In the genomic region with DNA sequence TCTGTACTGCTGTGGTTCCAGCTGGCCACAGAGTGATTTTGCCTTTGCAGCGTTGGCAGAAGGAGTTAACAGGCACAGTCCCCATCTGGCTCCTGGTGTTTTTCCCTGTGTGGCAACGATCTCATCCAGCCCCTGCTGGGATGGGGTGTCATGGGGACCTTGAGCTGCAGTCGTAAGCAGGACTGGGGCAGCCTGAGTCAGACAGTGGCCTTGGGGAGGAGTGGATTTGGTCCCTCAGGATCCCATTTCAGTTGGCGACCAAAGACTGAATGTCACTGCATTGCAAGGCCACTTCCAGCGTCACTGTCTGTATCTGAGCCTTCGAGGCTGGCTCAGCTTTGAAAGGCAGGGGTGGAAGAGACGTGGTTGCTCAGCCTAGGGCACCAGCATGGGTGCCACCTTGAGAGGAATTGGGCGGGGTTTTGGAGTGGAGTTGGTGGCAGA, we compare ENCODE assay signal across 13 cellular contexts. TPM values are rescaled to one million over a fixed set of nuclear protein-coding genes. Genes with fewer than 3 reads are reported as not detected.
A peak's percentile ranks its signal among the peaks of the same experiment; 100 is the strongest.
DNase-seq lines count a peak whose midpoint lies in the region; TF ChIP-seq lines count a peak whose summit lies in the region.
"Had no signal": no experiment of that assay in that cellular context is flagged by ENCODE, and none has a peak within 500 bp of the region (broad histone marks: within the 10 kb centered on the region; RNA-seq: fewer than 3 reads in every experiment).

No MANE protein-coding gene starts in this region.

- TF ChIP-seq CTCF in adrenal gland (IDR thresholded peaks at IDR 0.05): no peak
- no peak for TF ChIP-seq CTCF in left ventricle myocardium inferior (IDR thresholded peaks at IDR 0.05; ENCODE audit: borderline replicate concordance)
- TF ChIP-seq CTCF in sigmoid colon (IDR thresholded peaks at IDR 0.05): no peak

- peaks cover 24 to 65% (median 60%) of the 10 kb centered on the region in 10 experiments for H3K4me1 ChIP-seq in BLaER1 treated with 17β-estradiol and CSF1 and Interleukin-3, amounts not matched to agents 10 nM and 100 nM
- H3K4me1 ChIP-seq in adrenal gland (replicated peaks in 1 of 2) (peaks cover 17 to 21% of the 10 kb centered on the region in 2 donors), left ventricle myocardium inferior (peaks cover 37% of the 10 kb centered on the region), sigmoid colon (no peaks in the 10 kb centered on the region)
- H3K4me1 ChIP-seq: neural progenitor cell had no signal

- peak overlapping the region in 7 of 11 experiments; percentile 5 to 50 (median 36); a peak in 8 of 22 replicates for H3K27ac ChIP-seq in BLaER1 treated with 17β-estradiol and CSF1 and Interleukin-3, amounts not matched to agents 10 nM and 100 nM
- H3K27ac ChIP-seq in adrenal gland: peak overlapping the region; percentile 74 to 95 (median 85)
- H3K27ac ChIP-seq in left ventricle myocardium inferior (replicated peaks): peak overlapping the region; percentile 70
- H3K27ac ChIP-seq in sigmoid colon: peak overlapping the region in 3 of 4 donors; percentile 7 to 23 (median 15)
- H3K27ac ChIP-seq: neural progenitor cell had no signal

- DNase-seq in adrenal gland: peak; percentile 89 to 98 (median 97)
- DNase-seq in left ventricle myocardium inferior: no peak
- no peak for DNase-seq in sigmoid colon
- no peak for DNase-seq in RKO (ENCODE audit: low spot score)
- DNase-seq in glomerular visceral epithelial cell (ENCODE audit: extremely low spot score): no peak
- DNase-seq in NCI-H510A treated with DMSO at 0.1 percent for 48 hours (lab: John Stamatoyannopoulos, UW): no peak
- DNase-seq in SIG-M5 (lab: John Stamatoyannopoulos, UW): no peak
- DNase-seq: activated CD8-positive, alpha-beta memory T cell treated with anti-CD3 and anti-CD28 coated beads, Interleukin-2, amount 50 U/mL, for 48 hours; cortex of kidney; HFFc6; stimulated activated CD4-positive, alpha-beta T cell treated with anti-CD3 and anti-CD28 coated beads, Interleukin-12 subunit alpha, Interleukin-12 subunit beta, amount 100 ng/mL, for 4 hours had no signal

- peaks cover 0 to 9% (median 0%) of the 10 kb centered on the region in 11 experiments; a peak in 4 of 22 replicates for H4K20me1 ChIP-seq in BLaER1 treated with 17β-estradiol and CSF1 and Interleukin-3, amounts not matched to agents 10 nM and 100 nM

- no peak overlapping the region; a peak in 2 of 22 replicates for H3K9ac ChIP-seq in BLaER1 treated with 17β-estradiol and CSF1 and Interleukin-3, amounts not matched to agents 10 nM and 100 nM
- H3K9ac ChIP-seq: neural progenitor cell had no signal

- peak overlapping the region in 3 of 11 experiments; percentile 4 to 52 (median 5); a peak in 5 of 22 replicates for H3K4me2 ChIP-seq in BLaER1 treated with 17β-estradiol and CSF1 and Interleukin-3, amounts not matched to agents 10 nM and 100 nM
- H3K4me2 ChIP-seq: neural progenitor cell had no signal

- no peaks in the 10 kb centered on the region for H3K27me3 ChIP-seq in BLaER1 treated with 17β-estradiol and CSF1 and Interleukin-3, amounts not matched to agents 10 nM and 100 nM
- H3K27me3 ChIP-seq in adrenal gland (no peaks in the 10 kb centered on the region), left ventricle myocardium inferior (ENCODE audit: low read depth) (no peaks in the 10 kb centered on the region), sigmoid colon (no peaks in the 10 kb centered on the region)
- H3K27me3 ChIP-seq: neural progenitor cell had no signal

- H3K9me3 ChIP-seq in BLaER1 treated with 17β-estradiol and CSF1 and Interleukin-3, amounts not matched to agents 10 nM and 100 nM (replicated peaks in 1 of 11): peaks cover 0 to 30% (median 7%) of the 10 kb centered on the region in 11 experiments; a peak in 14 of 22 replicates
- no peaks in the 10 kb centered on the region for H3K9me3 ChIP-seq in adrenal gland (replicated peaks in 1 of 3)
- H3K9me3 ChIP-seq in left ventricle myocardium inferior (replicated peaks): peaks cover 4% of the 10 kb centered on the region
- no peaks in the 10 kb centered on the region for H3K9me3 ChIP-seq in sigmoid colon

- intact Hi-C loops in adrenal gland (cut with DNase I) (no loop called here), left ventricle myocardium inferior (cut with micrococcal nuclease) (no loop called here), sigmoid colon (cut with DNase I) (no loop called here)

- no peak overlapping the region for H3K4me3 ChIP-seq in BLaER1 treated with 17β-estradiol and CSF1 and Interleukin-3, amounts not matched to agents 10 nM and 100 nM
- H3K4me3 ChIP-seq in adrenal gland (no peak overlapping the region), left ventricle myocardium inferior (no peak overlapping the region), sigmoid colon (no peak overlapping the region)
- H3K4me3 ChIP-seq: neural progenitor cell had no signal

- peak; percentile 22 to 81 for TF ChIP-seq POLR2A in adrenal gland (IDR thresholded peaks at IDR 0.05)
- TF ChIP-seq POLR2A in sigmoid colon (IDR thresholded peaks at IDR 0.05): no peak

- TF ChIP-seq EP300 in sigmoid colon (IDR thresholded peaks at IDR 0.05): no peak

- WGBS in adrenal gland, 4 donors: 31 to 41% (median 33%) methylated on average over 6 to 8 of the region's 8 CpGs
- WGBS in sigmoid colon, 2 donors: 64 to 81% methylated on average over 8 of the region's 8 CpGs

- H3K36me3 ChIP-seq in BLaER1 treated with 17β-estradiol and CSF1 and Interleukin-3, amounts not matched to agents 10 nM and 100 nM: peaks cover 19 to 75% (median 63%) of the 10 kb centered on the region in 11 experiments
- peaks cover 0 to 18% of the 10 kb centered on the region in 2 donors for H3K36me3 ChIP-seq in adrenal gland (replicated peaks in 1 of 2)
- H3K36me3 ChIP-seq in left ventricle myocardium inferior: peaks cover 22% of the 10 kb centered on the region
- peaks cover 3 to 18% (median 9%) of the 10 kb centered on the region in 4 donors for H3K36me3 ChIP-seq in sigmoid colon
- H3K36me3 ChIP-seq: neural progenitor cell had no signal

RNA-seq across cellular contexts. Expression of a gene that starts 11.9 kb away (rescaled TPM):
- 100 to 1,000 TPM; 162 to 245 (median 174) TPM for total RNA-seq in adrenal gland
- 100 to 1,000 TPM; 132 to 186 (median 134) TPM for polyA plus RNA-seq in adrenal gland
- 38.8 TPM for total RNA-seq in left ventricle myocardium inferior
- 10 to 100 TPM; 15.3 to 74.8 (median 32.4) TPM for total RNA-seq in sigmoid colon
- polyA plus RNA-seq in sigmoid colon: 10 to 100 TPM in 2 of 3 donors, 1 to 10 TPM in 1; 6.2 to 70.4 (median 22.8) TPM

RNA-seq across cellular contexts. Expression of a gene that starts 47.0 kb away (rescaled TPM):
- 10 to 100 TPM; 26.6 to 90.8 (median 48.7) TPM for total RNA-seq in adrenal gland
- polyA plus RNA-seq in adrenal gland: 10 to 100 TPM; 10.1 to 43.2 (median 28.3) TPM
- 34.3 TPM for total RNA-seq in left ventricle myocardium inferior
- 10 to 100 TPM in 3 of 4 donors, 1 to 10 TPM in 1; 10.0 to 14.7 (median 10.2) TPM for total RNA-seq in sigmoid colon
- 10 to 100 TPM in 1 of 3 donors, 1 to 10 TPM in 2; 4.8 to 12.9 (median 7.4) TPM for polyA plus RNA-seq in sigmoid colon

RNA-seq across cellular contexts. Expression of a gene that starts 48.0 kb away (rescaled TPM):
- total RNA-seq in adrenal gland (10 to 100 TPM; 18.6 to 30.3 (median 25.6) TPM), left ventricle myocardium inferior (6.8 TPM), sigmoid colon (10 to 100 TPM; 11.1 to 25.3 (median 21.3) TPM)
- polyA plus RNA-seq in adrenal gland (10 to 100 TPM; 17.9 to 67.8 (median 56.0) TPM), sigmoid colon (10 to 100 TPM; 32.4 to 43.7 (median 35.6) TPM)

RNA-seq across cellular contexts. Expression of a gene that starts 57.2 kb away (rescaled TPM):
- total RNA-seq in adrenal gland (10 to 100 TPM in 7 of 8 donors, 1 to 10 TPM in 1; 9.9 to 40.5 (median 23.8) TPM), left ventricle myocardium inferior (2.0 TPM), sigmoid colon (1 to 10 TPM; 1.4 to 5.0 (median 3.4) TPM)
- polyA plus RNA-seq in adrenal gland (10 to 100 TPM in 2 of 3 donors, 1 to 10 TPM in 1; 1.2 to 90.3 (median 51.4) TPM), sigmoid colon (100 to 1,000 TPM; 197 to 299 (median 294) TPM)

Comparison
In these comparisons a context has a peak if more than half of its experiments do, and no peak if none do; other contexts are left out.
1. H3K27ac ChIP-seq: peak in every context shown above with its lines; median percentile 85 in adrenal gland; 70 in left ventricle myocardium inferior; 36 in BLaER1 treated with 17β-estradiol and CSF1 and Interleukin-3, amounts not matched to agents 10 nM and 100 nM; 15 in sigmoid colon.
2. DNase-seq: peak in adrenal gland (7 of 7); none in left ventricle myocardium inferior (single experiment), sigmoid colon (single experiment), RKO (single experiment), glomerular visceral epithelial cell (single experiment), NCI-H510A treated with DMSO at 0.1 percent for 48 hours (single experiment) and SIG-M5 (single experiment).
3. POLR2A ChIP-seq: peak in adrenal gland (2 of 2); none in sigmoid colon (0 of 2).